ENCODE assay signal across 8 cellular contexts in the genomic region with DNA sequence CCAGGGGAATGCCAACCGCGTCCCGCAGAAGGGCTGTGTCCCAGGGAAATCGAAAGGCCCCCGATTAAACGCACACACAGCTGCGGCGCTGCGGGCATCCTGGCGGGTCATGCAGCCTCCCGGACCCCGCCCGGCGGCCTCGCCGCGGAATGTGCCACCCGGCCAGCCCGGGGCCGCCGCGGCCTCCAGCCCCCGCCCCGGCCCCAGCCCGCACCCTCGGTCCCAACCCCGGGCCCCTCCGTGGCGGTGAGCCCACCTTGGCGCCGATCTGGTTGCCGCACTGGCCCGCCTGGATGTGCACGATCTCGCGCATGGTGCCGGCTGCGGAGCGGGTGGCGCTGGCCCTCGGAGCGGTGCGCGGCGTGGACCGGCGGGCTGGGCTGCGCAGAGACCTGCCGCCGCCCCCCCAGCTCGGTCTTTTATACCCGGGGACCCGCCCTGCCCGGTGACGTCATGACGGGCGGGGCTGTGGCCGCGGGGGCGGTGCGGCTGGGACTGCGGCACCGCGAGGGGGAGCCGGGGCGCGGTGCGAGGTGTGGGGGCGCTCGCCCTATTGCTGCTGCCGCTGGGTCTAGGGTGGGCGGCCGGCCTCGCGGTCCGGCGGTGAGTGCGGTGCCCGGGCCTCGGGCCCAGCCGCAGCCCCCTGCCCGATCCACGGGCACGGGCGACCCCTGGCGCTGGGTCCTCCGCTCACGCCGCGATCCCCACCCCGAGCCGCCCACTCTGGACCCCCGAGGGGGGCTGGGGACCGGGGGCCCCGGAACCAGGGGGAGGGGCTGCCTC. TPM values are rescaled to one million over a fixed set of nuclear protein-coding genes. Genes with fewer than 3 reads are reported as not detected.
A peak's percentile ranks its signal among the peaks of the same experiment; 100 is the strongest.
DNase-seq lines count a peak whose midpoint lies in the region; ATAC-seq and TF ChIP-seq lines count a peak whose summit lies in the region.

A gene (minus strand): TSS at position 394 of the 783 bp plus-strand sequence. CDS start 81 bp downstream, at position 313.

- H3K4me3 Mint-ChIP-seq in T-cell = peak within 1 kb of the TSS; percentile 84 to 87 (median 85)

- no peaks in the 10 kb centered on the region for H4K20me1 ChIP-seq in KMS-11 (ENCODE audit: insufficient read depth)

- DNase-seq in ELR (ENCODE audit: low read depth) = peak; percentile 88
- peak; percentile 66 to 92 (median 82) for DNase-seq in T-cell
- DNase-seq in amniotic epithelial cell (ENCODE audit: low read depth) = peak; percentile 60
- peak; percentile 85 for DNase-seq in left ventricle myocardium inferior
- peak; percentile 87 to 93 for DNase-seq in psoas muscle

- CTCF ChIA-PET in T-cell (lab: Charles Lee) = interaction anchor here (0.5 to 1.1 kb wide), 13 partner anchors 9 to 981 kb away, joined by 3 to 7 read pairs (median 3); a partner anchor contains a TSS

- no peaks in the 10 kb centered on the region for H3K79me2 ChIP-seq in KMS-11 (ENCODE audit: insufficient read depth, low read depth)

- H3K36me3 ChIP-seq in KMS-11 (ENCODE audit: insufficient read depth) = no peaks in the 10 kb centered on the region
- peaks cover 13% of the 10 kb centered on the region for H3K36me3 ChIP-seq in left ventricle myocardium inferior
- H3K36me3 ChIP-seq in psoas muscle (ENCODE audit: insufficient read depth in 1 of 2, low read depth in 1 of 2) = peaks cover 2 to 25% of the 10 kb centered on the region in 2 donors
- H3K36me3 ChIP-seq in urinary bladder (ENCODE audit: insufficient read depth) = no peaks in the 10 kb centered on the region

- peak within 1 kb of the TSS; percentile 83 for H2AFZ ChIP-seq in KMS-11 (ENCODE audit: low read depth)

- intact Hi-C loops in left ventricle myocardium inferior (cut with micrococcal nuclease) = no loop called here
- intact Hi-C loops in psoas muscle (cut with DNase I) = no loop called here

- peaks cover 17% of the 10 kb centered on the region for H3K36me3 Mint-ChIP-seq in T-cell

- peak within 1 kb of the TSS; percentile 84 for H3K4me2 ChIP-seq in KMS-11

- POLR2A ChIA-PET in T-cell (lab: Charles Lee) = interaction anchor here in 1 of 2 donors (0.6 kb wide), 1 partner anchor 10 kb away, joined by 4 read pairs; no protein-coding TSS in a partner anchor

- H3K27me3 ChIP-seq in KMS-11 (ENCODE audit: insufficient read depth, low read depth) (peaks cover 7% of the 10 kb centered on the region; the same call in 1 of the 2 replicates), left ventricle myocardium inferior (ENCODE audit: low read depth) (no peaks in the 10 kb centered on the region), psoas muscle (ENCODE audit: insufficient read depth in 3 of 3, low read length in 2 of 3) (no peaks in the 10 kb centered on the region)

- no peaks in the 10 kb centered on the region for H3K9me3 Mint-ChIP-seq in T-cell

- H3K4me1 Mint-ChIP-seq in T-cell = peaks cover 35 to 37% (median 36%) of the 10 kb centered on the region in 3 donors

- WGBS in psoas muscle, 3 donors = 0 to 1% (median 1%) methylated on average over 59 to 95 of the region's 95 CpGs
- WGBS in urinary bladder = under 1% methylated on average over 94 of the region's 95 CpGs

- H3K9ac ChIP-seq in KMS-11 = peak within 1 kb of the TSS; percentile 64

- no peaks in the 10 kb centered on the region for H3K9me3 ChIP-seq in left ventricle myocardium inferior (replicated peaks)
- no peaks in the 10 kb centered on the region for H3K9me3 ChIP-seq in psoas muscle

- H3K4me1 ChIP-seq in KMS-11 (ENCODE audit: low read depth, poor library complexity, severe bottlenecking) (no peaks in the 10 kb centered on the region), left ventricle myocardium inferior (peaks cover 49% of the 10 kb centered on the region), psoas muscle (no peaks in the 10 kb centered on the region), urinary bladder (ENCODE audit: insufficient read depth) (no peaks in the 10 kb centered on the region)

- TF ChIP-seq CTCF in KMS-11 (conservative IDR thresholded peaks at IDR 0.05; ENCODE audit: low read depth, low read length) (0 out of 2 replicates have a peak, but pooled peaks have one; percentile 15), left ventricle myocardium inferior (IDR thresholded peaks at IDR 0.05; ENCODE audit: borderline replicate concordance) (peak; percentile 68), psoas muscle (IDR thresholded peaks at IDR 0.05) (peak; percentile 60)

- no peak within 1 kb of the TSS for H3K27ac ChIP-seq in KMS-11
- H3K27ac ChIP-seq in left ventricle myocardium inferior (replicated peaks) = peak within 1 kb of the TSS; percentile 98
- H3K27ac ChIP-seq in psoas muscle = peak within 1 kb of the TSS; percentile 93
- H3K27ac ChIP-seq in urinary bladder (ENCODE audit: low read depth) = peak within 1 kb of the TSS; percentile 83

- ATAC-seq in GM21717 (IDR thresholded peaks at IDR 0.05; ENCODE audit: unreplicated experiment) (peak; percentile 74), T-cell (replicated peaks in 1 of 4) (peak; percentile 74 to 83 (median 76)), psoas muscle (peak; percentile 87 to 91 (median 88))

- H3K27me3 Mint-ChIP-seq in T-cell = peaks cover 4 to 5% of the 10 kb centered on the region in 2 donors

- no peak within 1 kb of the TSS for H3K4me3 ChIP-seq in KMS-11 (IDR thresholded peaks at IDR 0.05; ENCODE audit: insufficient read depth, low read depth, low read length)
- peak within 1 kb of the TSS; percentile 96 for H3K4me3 ChIP-seq in left ventricle myocardium inferior
- peak within 1 kb of the TSS; percentile 91 for H3K4me3 ChIP-seq in psoas muscle
- H3K4me3 ChIP-seq in urinary bladder (ENCODE audit: low read depth, low read length) = peak within 1 kb of the TSS; percentile 92

- H3K27ac Mint-ChIP-seq in T-cell = peak within 1 kb of the TSS; percentile 84 to 87

RNA-seq across cellular contexts. Expression of the gene that starts here (rescaled TPM):
- total RNA-seq in T-cell (10 to 100 TPM in 2 of 5 donors, 1 to 10 TPM in 3; 4.5 to 34.7 (median 9.6) TPM), left ventricle myocardium inferior (13.9 TPM), psoas muscle (10 to 100 TPM; 25.3 to 58.0 (median 40.5) TPM), urinary bladder (52.8 TPM)
- polyA plus RNA-seq in psoas muscle (10 to 100 TPM; 35.4 to 83.4 (median 47.1) TPM), urinary bladder (96.2 TPM)

Comparison
In these comparisons a context has a peak if more than half of its experiments do, and no peak if none do; other contexts are left out.
1. CTCF ChIP-seq: peak in every context shown above with its lines; median percentile 68 in left ventricle myocardium inferior; 60 in psoas muscle; 15 in KMS-11.